ENCODE assay signal across 8 cellular contexts in genomic region chr14:105525861-105526780, GRCh38. TPM values are rescaled to one million over a fixed set of nuclear protein-coding genes. Genes with fewer than 3 reads are reported as not detected.
DNase-seq lines count a peak whose midpoint lies in the region; ATAC-seq and TF ChIP-seq lines count a peak whose summit lies in the region.

Gene TMEM121 (plus strand): TSS chr14:105526583. CDS start chr14:105528835, 2,252 bp downstream.

- CTCF ChIA-PET in AG04449 (lab: Yijun Ruan, JAX), result no interaction called here

- H3K9me3 Mint-ChIP-seq in activated T-cell treated with anti-CD3 and anti-CD28 coated beads, Interleukin-2, amount 50 U/mL, for 4 hours, result no peaks in the 10 kb centered on the region

- peak within 1 kb of the TSS; percentile 85 for H3K18ac ChIP-seq in neuronal stem cell (ENCODE audit: low read length)

- H3K4me3 Mint-ChIP-seq in activated T-cell treated with anti-CD3 and anti-CD28 coated beads, Interleukin-2, amount 50 U/mL, for 4 hours, result peak within 1 kb of the TSS; percentile 77

- peak within 1 kb of the TSS; percentile 85 for H2AFZ ChIP-seq in neuronal stem cell (ENCODE audit: low read length)

- no peak within 1 kb of the TSS for H3K27ac ChIP-seq in neuronal stem cell (replicated peaks; ENCODE audit: low read length)

- H2BK15ac ChIP-seq in neuronal stem cell (ENCODE audit: low read length), result peak within 1 kb of the TSS; percentile 3

- TF ChIP-seq CTCF in AG04449 (IDR thresholded peaks at IDR 0.05; ENCODE audit: insufficient read depth, low read length, missing control alignments) (no peak), HFF-Myc (IDR thresholded peaks at IDR 0.05; ENCODE audit: low read depth, low read length, missing control alignments) (no peak), fibroblast of villous mesenchyme (IDR thresholded peaks at IDR 0.05; ENCODE audit: insufficient read depth, low read depth, low read length) (no peak)

- no peak within 1 kb of the TSS for H2BK120ac ChIP-seq in neuronal stem cell (ENCODE audit: low read depth, low read length)

- POLR2A ChIA-PET in AG04449 (lab: Yijun Ruan, JAX), result interaction anchor here (0.7 kb wide), 1 partner anchor 45 kb away, joined by 3 read pairs; no protein-coding TSS in a partner anchor

- no peaks in the 10 kb centered on the region for H3K36me3 Mint-ChIP-seq in activated T-cell treated with anti-CD3 and anti-CD28 coated beads, Interleukin-2, amount 50 U/mL, for 4 hours (ENCODE audit: insufficient read depth)

- H3K36me3 ChIP-seq in neuronal stem cell (replicated peaks in 1 of 2; ENCODE audit: control insufficient read depth in 2 of 2, insufficient read depth in 2 of 2, low read length in 2 of 2), result no peaks in the 10 kb centered on the region

- no peak for DNase-seq in AG04449 (ENCODE audit: low read depth, low spot score)
- no peak for DNase-seq in HFF-Myc (ENCODE audit: extremely low read depth, low read depth)
- DNase-seq in activated T-cell treated with anti-CD3 and anti-CD28 coated beads, Interleukin-2, amount 50 U/mL, for 4 hours, result no peak
- no peak for DNase-seq in fibroblast of villous mesenchyme (ENCODE audit: low read depth)
- peak; percentile 63 for DNase-seq in neuronal stem cell (ENCODE audit: low spot score)
- DNase-seq in OCI-M1 (lab: John Stamatoyannopoulos, UW), result no peak

- H3K79me1 ChIP-seq in neuronal stem cell (ENCODE audit: low read depth, low read length), result peaks cover 4% of the 10 kb centered on the region

- H3K4ac ChIP-seq in neuronal stem cell (ENCODE audit: low read length), result no peak within 1 kb of the TSS

- peak within 1 kb of the TSS; percentile 63 for H3K4me3 ChIP-seq in AG04449 (ENCODE audit: low read depth, low read length)
- peak within 1 kb of the TSS; percentile 37 for H3K4me3 ChIP-seq in HFF-Myc (replicated peaks; ENCODE audit: low read depth, low read length)
- peak within 1 kb of the TSS; percentile 65 for H3K4me3 ChIP-seq in fibroblast of villous mesenchyme (ENCODE audit: low read depth, low read length)
- H3K4me3 ChIP-seq in neuronal stem cell (ENCODE audit: low read length in 2 of 2), result peak within 1 kb of the TSS; percentile 49 to 80

- H2BK12ac ChIP-seq in neuronal stem cell (ENCODE audit: low read length), result peak within 1 kb of the TSS; percentile 41

- peak; percentile 11 to 14 for ATAC-seq in activated T-cell treated with anti-CD3 and anti-CD28 coated beads, Interleukin-2, amount 50 U/mL, for 4 hours
- no peak for ATAC-seq in HG03280 (IDR thresholded peaks at IDR 0.05; ENCODE audit: unreplicated experiment)
- no peak for ATAC-seq in HG03469 (IDR thresholded peaks at IDR 0.05; ENCODE audit: unreplicated experiment)

- H4K8ac ChIP-seq in neuronal stem cell (ENCODE audit: low read depth, low read length), result no peak within 1 kb of the TSS

- peaks cover 0 to 9% of the 10 kb centered on the region in 2 donors for H3K4me1 ChIP-seq in neuronal stem cell (ENCODE audit: control insufficient read depth in 2 of 2, insufficient read depth in 1 of 2, low read depth in 1 of 2, low read length in 2 of 2)

- no peak within 1 kb of the TSS for H3K23ac ChIP-seq in neuronal stem cell (ENCODE audit: low read depth, low read length, poor library complexity)

- H3K27me3 Mint-ChIP-seq in activated T-cell treated with anti-CD3 and anti-CD28 coated beads, Interleukin-2, amount 50 U/mL, for 4 hours (ENCODE audit: low read depth), result peaks cover 3% of the 10 kb centered on the region

- H4K91ac ChIP-seq in neuronal stem cell (ENCODE audit: low read depth, low read length, poor library complexity), result no peak within 1 kb of the TSS

- H2AK5ac ChIP-seq in neuronal stem cell (ENCODE audit: low read depth, low read length), result peak within 1 kb of the TSS; percentile 86

- peaks cover 19% of the 10 kb centered on the region for H3K4me1 Mint-ChIP-seq in activated T-cell treated with anti-CD3 and anti-CD28 coated beads, Interleukin-2, amount 50 U/mL, for 4 hours (ENCODE audit: low read depth)

- no CpG with 5 or more reads among the region's 89 CpGs for WGBS in neuronal stem cell (ENCODE audit: extremely low coverage in 2 of 2, insufficient read length in 2 of 2, insufficient replicate concordance in 1 of 2), 2 donors

- H3K9me3 ChIP-seq in neuronal stem cell (replicated peaks in 1 of 2; ENCODE audit: control insufficient read depth in 2 of 2, insufficient read depth in 1 of 2, low read depth in 1 of 2, low read length in 2 of 2), result peaks cover 0 to 9% of the 10 kb centered on the region in 2 donors

- H3K27me3 ChIP-seq in neuronal stem cell (ENCODE audit: control insufficient read depth in 3 of 3, insufficient read depth in 3 of 3, low read depth in 1 of 3, low read length in 3 of 3), result peaks cover 0 to 20% (median 8%) of the 10 kb centered on the region in 3 experiments

- peak within 1 kb of the TSS; percentile 69 for H3K4me2 ChIP-seq in neuronal stem cell (ENCODE audit: insufficient read depth, low read length, poor library complexity, severe bottlenecking)

- H2BK5ac ChIP-seq in neuronal stem cell (ENCODE audit: low read length), result no peak within 1 kb of the TSS

- peak within 1 kb of the TSS; percentile 83 for H3K9ac ChIP-seq in neuronal stem cell (ENCODE audit: low read depth, low read length, poor library complexity)

- peak within 1 kb of the TSS; percentile 38 for H3K14ac ChIP-seq in neuronal stem cell (ENCODE audit: low read length)

RNA-seq across cellular contexts. Expression of gene TMEM121, which starts in this region (rescaled TPM):
- 10 to 100 TPM; 14.4 to 24.6 (median 19.5) TPM for total RNA-seq in activated T-cell treated with anti-CD3 and anti-CD28 coated beads, Interleukin-2, amount 50 U/mL, for 4 hours
- total RNA-seq in fibroblast of villous mesenchyme, result 2.9 and 5.2 TPM in 2 replicates
- polyA plus RNA-seq in neuronal stem cell (2013, experiment 1 of 2), result 7.2 TPM
- polyA plus RNA-seq in neuronal stem cell (2013, experiment 2 of 2), result 6.3 TPM

Comparison
In these comparisons a context has a peak if more than half of its experiments do, and no peak if none do; other contexts are left out.
1. ATAC-seq: peak in activated T-cell treated with anti-CD3 and anti-CD28 coated beads, Interleukin-2, amount 50 U/mL, for 4 hours (2 of 2); none in HG03280 (single experiment) and HG03469 (single experiment).
2. Peak in every context shown above with its lines, with median percentiles within 50 percentile points of each other: H3K4me3 ChIP-seq.